In the genomic region with DNA sequence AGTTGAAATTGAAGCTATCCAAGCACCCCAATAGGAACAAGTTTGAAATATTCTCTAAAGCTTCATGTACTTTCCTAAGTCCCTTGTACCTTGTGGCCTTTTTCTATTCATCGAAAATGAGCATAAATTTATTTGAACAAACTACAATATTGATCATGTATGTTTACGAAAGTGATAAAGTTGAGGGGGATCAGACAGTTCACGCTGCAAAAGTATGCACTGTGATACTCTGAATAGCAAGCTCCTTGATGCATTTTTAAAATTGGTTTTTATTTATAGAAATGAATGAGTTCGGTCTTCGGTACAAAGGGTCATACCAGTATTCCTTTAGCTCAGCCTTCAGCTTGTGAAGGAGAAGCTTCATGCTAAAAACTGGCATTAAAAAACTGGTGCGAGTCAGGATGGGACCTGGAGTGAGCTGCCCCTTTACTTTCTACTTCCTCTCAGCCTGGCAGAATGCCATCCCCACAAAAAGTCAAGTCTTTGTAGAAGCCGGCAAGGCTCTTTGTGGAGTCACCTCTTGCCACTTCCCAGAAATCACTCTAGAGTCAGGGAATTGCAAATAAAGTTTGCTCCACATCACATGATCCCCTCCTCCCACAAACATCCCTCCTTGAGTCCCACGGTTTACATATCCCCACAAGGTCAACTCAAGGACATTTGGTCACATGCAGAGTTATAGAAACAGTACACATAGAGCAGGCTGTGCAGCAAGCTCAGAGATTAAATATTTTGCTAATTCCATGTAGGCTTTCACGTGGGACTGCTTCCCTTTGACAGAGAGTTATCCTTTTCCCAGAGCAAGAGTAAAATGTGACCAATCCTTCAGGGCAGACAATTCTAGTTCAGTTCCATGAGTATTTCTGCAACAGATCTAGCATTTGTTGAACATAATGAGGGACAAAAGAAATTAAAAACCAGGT, we compare ENCODE assay signal across 1 cellular context.
TF ChIP-seq lines count a peak whose summit lies in the region.

No MANE protein-coding gene starts in this region.

TF ChIP-seq in HepG2, 621 proteins besides CTCF, POLR2A, EP300 and RAD21 (continued from another document and continues in another):
- TF ChIP-seq, protein P1, sequence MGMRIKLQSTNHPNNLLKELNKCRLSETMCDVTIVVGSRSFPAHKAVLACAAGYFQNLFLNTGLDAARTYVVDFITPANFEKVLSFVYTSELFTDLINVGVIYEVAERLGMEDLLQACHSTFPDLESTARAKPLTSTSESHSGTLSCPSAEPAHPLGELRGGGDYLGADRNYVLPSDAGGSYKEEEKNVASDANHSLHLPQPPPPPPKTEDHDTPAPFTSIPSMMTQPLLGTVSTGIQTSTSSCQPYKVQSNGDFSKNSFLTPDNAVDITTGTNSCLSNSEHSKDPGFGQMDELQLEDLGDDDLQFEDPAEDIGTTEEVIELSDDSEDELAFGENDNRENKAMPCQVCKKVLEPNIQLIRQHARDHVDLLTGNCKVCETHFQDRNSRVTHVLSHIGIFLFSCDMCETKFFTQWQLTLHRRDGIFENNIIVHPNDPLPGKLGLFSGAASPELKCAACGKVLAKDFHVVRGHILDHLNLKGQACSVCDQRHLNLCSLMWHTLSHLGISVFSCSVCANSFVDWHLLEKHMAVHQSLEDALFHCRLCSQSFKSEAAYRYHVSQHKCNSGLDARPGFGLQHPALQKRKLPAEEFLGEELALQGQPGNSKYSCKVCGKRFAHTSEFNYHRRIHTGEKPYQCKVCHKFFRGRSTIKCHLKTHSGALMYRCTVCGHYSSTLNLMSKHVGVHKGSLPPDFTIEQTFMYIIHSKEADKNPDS (CRISPR knock-in tag; IDR thresholded peaks at IDR 0.05), result peak; percentile 16; the same call in 1 of the 2 replicates
- TF ChIP-seq MIER2 (CRISPR knock-in tag; IDR thresholded peaks at IDR 0.05) (peak; percentile 65; the same call in 1 of the 2 replicates), NR1H2 (CRISPR knock-in tag; IDR thresholded peaks at IDR 0.05; ENCODE audit: borderline replicate concordance, low read depth) (no peak), ZC3H13 (CRISPR knock-in tag; IDR thresholded peaks at IDR 0.05) (no peak), ZNF12 (CRISPR knock-in tag; IDR thresholded peaks at IDR 0.05) (peak; percentile 85; the same call in 1 of the 2 replicates), YY1 (IDR thresholded peaks at IDR 0.05; ENCODE audit: insufficient read depth, insufficient replicate concordance, low read depth, low read length) (no peak), ZNF598 (CRISPR knock-in tag; IDR thresholded peaks at IDR 0.05; ENCODE audit: borderline replicate concordance) (no peak), SRSF9 (IDR thresholded peaks at IDR 0.05; ENCODE audit: borderline replicate concordance, insufficient read depth, low read depth, low read length, poor library complexity, severe bottlenecking) (no peak), ISX (CRISPR knock-in tag; conservative IDR thresholded peaks at IDR 0.05) (no peak), ZNF274 (CRISPR knock-in tag; IDR thresholded peaks at IDR 0.05) (no peak), HOXA9 (CRISPR knock-in tag; IDR thresholded peaks at IDR 0.05; ENCODE audit: borderline replicate concordance) (no peak), ZNF775 (CRISPR knock-in tag; IDR thresholded peaks at IDR 0.05; ENCODE audit: borderline replicate concordance) (no peak), ZXDC (CRISPR knock-in tag; IDR thresholded peaks at IDR 0.05) (no peak; the same call in 1 of the 2 replicates), SCMH1 (CRISPR knock-in tag; IDR thresholded peaks at IDR 0.05; ENCODE audit: borderline replicate concordance) (no peak), ATF7-NPFF (CRISPR knock-in tag; IDR thresholded peaks at IDR 0.05; ENCODE audit: low read depth) (no peak), ZNF740 (CRISPR knock-in tag; IDR thresholded peaks at IDR 0.05) (no peak), CEBPB (IDR thresholded peaks at IDR 0.05; ENCODE audit: borderline replicate concordance, low read depth, low read length) (peak; percentile 69), PBX3 (CRISPR knock-in tag; IDR thresholded peaks at IDR 0.05; ENCODE audit: borderline replicate concordance) (no peak), ZBTB33 (CRISPR knock-in tag; IDR thresholded peaks at IDR 0.05) (peak; percentile 64), ZNF512B (CRISPR knock-in tag; IDR thresholded peaks at IDR 0.05; ENCODE audit: borderline replicate concordance) (0 out of 2 replicates have a peak, but pooled peaks have one; percentile 55), ZNF251 (CRISPR knock-in tag; IDR thresholded peaks at IDR 0.05) (no peak), ZBTB8A (CRISPR knock-in tag; IDR thresholded peaks at IDR 0.05; ENCODE audit: borderline replicate concordance, low read depth) (no peak), FUBP1 (CRISPR knock-in tag; IDR thresholded peaks at IDR 0.05; ENCODE audit: borderline replicate concordance) (no peak), ZNF143 (CRISPR knock-in tag; IDR thresholded peaks at IDR 0.05) (peak; percentile 61), ATF3 (CRISPR knock-in tag; IDR thresholded peaks at IDR 0.05) (no peak)
- TF ChIP-seq, protein P2, sequence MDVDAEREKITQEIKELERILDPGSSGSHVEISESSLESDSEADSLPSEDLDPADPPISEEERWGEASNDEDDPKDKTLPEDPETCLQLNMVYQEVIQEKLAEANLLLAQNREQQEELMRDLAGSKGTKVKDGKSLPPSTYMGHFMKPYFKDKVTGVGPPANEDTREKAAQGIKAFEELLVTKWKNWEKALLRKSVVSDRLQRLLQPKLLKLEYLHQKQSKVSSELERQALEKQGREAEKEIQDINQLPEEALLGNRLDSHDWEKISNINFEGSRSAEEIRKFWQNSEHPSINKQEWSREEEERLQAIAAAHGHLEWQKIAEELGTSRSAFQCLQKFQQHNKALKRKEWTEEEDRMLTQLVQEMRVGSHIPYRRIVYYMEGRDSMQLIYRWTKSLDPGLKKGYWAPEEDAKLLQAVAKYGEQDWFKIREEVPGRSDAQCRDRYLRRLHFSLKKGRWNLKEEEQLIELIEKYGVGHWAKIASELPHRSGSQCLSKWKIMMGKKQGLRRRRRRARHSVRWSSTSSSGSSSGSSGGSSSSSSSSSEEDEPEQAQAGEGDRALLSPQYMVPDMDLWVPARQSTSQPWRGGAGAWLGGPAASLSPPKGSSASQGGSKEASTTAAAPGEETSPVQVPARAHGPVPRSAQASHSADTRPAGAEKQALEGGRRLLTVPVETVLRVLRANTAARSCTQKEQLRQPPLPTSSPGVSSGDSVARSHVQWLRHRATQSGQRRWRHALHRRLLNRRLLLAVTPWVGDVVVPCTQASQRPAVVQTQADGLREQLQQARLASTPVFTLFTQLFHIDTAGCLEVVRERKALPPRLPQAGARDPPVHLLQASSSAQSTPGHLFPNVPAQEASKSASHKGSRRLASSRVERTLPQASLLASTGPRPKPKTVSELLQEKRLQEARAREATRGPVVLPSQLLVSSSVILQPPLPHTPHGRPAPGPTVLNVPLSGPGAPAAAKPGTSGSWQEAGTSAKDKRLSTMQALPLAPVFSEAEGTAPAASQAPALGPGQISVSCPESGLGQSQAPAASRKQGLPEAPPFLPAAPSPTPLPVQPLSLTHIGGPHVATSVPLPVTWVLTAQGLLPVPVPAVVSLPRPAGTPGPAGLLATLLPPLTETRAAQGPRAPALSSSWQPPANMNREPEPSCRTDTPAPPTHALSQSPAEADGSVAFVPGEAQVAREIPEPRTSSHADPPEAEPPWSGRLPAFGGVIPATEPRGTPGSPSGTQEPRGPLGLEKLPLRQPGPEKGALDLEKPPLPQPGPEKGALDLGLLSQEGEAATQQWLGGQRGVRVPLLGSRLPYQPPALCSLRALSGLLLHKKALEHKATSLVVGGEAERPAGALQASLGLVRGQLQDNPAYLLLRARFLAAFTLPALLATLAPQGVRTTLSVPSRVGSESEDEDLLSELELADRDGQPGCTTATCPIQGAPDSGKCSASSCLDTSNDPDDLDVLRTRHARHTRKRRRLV (CRISPR knock-in tag; IDR thresholded peaks at IDR 0.05), result no peak
- TF ChIP-seq, protein P3, sequence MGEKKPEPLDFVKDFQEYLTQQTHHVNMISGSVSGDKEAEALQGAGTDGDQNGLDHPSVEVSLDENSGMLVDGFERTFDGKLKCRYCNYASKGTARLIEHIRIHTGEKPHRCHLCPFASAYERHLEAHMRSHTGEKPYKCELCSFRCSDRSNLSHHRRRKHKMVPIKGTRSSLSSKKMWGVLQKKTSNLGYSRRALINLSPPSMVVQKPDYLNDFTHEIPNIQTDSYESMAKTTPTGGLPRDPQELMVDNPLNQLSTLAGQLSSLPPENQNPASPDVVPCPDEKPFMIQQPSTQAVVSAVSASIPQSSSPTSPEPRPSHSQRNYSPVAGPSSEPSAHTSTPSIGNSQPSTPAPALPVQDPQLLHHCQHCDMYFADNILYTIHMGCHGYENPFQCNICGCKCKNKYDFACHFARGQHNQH (CRISPR knock-in tag; IDR thresholded peaks at IDR 0.05), result peak; percentile 97
- TF ChIP-seq, protein P4, sequence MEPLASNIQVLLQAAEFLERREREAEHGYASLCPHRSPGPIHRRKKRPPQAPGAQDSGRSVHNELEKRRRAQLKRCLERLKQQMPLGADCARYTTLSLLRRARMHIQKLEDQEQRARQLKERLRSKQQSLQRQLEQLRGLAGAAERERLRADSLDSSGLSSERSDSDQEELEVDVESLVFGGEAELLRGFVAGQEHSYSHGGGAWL (CRISPR knock-in tag; IDR thresholded peaks at IDR 0.05), result no peak
